Comparison of ENCODE assay signal across 12 cellular contexts in the genomic region with DNA sequence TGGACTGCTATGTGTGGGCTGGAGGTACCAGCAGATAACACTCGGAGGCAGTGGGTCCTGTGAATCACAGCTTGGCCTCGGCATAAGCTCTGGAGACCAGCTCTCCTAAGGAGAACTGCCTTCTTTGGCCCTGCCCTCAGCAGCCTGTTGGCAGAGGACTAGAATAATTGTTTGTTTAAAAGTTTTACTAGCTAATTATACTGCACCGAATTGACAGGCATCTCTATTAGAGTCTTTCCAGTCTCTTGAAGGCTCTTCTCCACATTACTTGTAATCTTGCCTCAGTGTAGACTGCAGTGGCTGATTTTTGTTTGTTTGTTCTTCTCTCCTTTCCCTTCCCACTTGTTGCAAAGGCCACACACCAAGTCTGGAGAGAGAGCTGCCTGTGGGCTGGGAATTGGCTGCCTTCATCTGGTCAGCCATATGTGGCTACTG.
DNase-seq lines count a peak whose midpoint lies in the region; ATAC-seq and TF ChIP-seq lines count a peak whose summit lies in the region.
"Had no signal": no experiment of that assay in that cellular context is flagged by ENCODE, and none has a peak within 500 bp of the region (broad histone marks: within the 10 kb centered on the region; RNA-seq: fewer than 3 reads in every experiment).

No MANE protein-coding gene starts in this region.

- TF ChIP-seq CTCF in brain (conservative IDR thresholded peaks at IDR 0.05), result no peak
- no peak for TF ChIP-seq CTCF in mesothelial cell of epicardium (IDR thresholded peaks at IDR 0.05; ENCODE audit: unreplicated experiment)

- H3K4me3 Mint-ChIP-seq in brain (peak overlapping the region in 3 of 5 experiments; percentile 10 to 62 (median 26)), mesothelial cell of epicardium (no peak overlapping the region)
- H3K4me3 Mint-ChIP-seq: central memory CD8-positive, alpha-beta T cell had no signal

- peak; percentile 80 for ATAC-seq in Right ventricle myocardium inferior
- ATAC-seq in HG02642 (IDR thresholded peaks at IDR 0.05; ENCODE audit: poor library complexity, unreplicated experiment), result no peak
- ATAC-seq: left lobe of liver had no signal

- H3K4me1 Mint-ChIP-seq in brain (peaks cover 76% of the 10 kb centered on the region), mesothelial cell of epicardium (peaks cover 54% of the 10 kb centered on the region)
- H3K4me1 Mint-ChIP-seq: central memory CD8-positive, alpha-beta T cell had no signal

- no peaks in the 10 kb centered on the region for H3K36me3 Mint-ChIP-seq in brain
- H3K36me3 Mint-ChIP-seq in mesothelial cell of epicardium, result no peaks in the 10 kb centered on the region

- no peaks in the 10 kb centered on the region for H3K9me3 Mint-ChIP-seq in brain
- H3K9me3 Mint-ChIP-seq in mesothelial cell of epicardium, result no peaks in the 10 kb centered on the region
- H3K9me3 Mint-ChIP-seq: central memory CD8-positive, alpha-beta T cell had no signal

- intact Hi-C loops in Right ventricle myocardium inferior (cut with DNase I), result no loop called here
- intact Hi-C loops in cardiac septum (cut with DNase I), result no loop called here

- DNase-seq in Right ventricle myocardium inferior (ENCODE audit: missing footprints) (no peak), cardiac septum (ENCODE audit: low spot score) (no peak), mesothelial cell of epicardium (ENCODE audit: low spot score in 2 of 2, unreplicated experiment in 2 of 2) (no peak), HuH-7 (ENCODE audit: low spot score) (no peak), GOT3 (lab: John Stamatoyannopoulos, UW) (no peak), retina (no peak)
- DNase-seq: activated T-cell treated with anti-CD3 and anti-CD28 coated beads, Interleukin-2, amount 50 U/mL, for 1 hour; foreskin melanocyte had no signal

- peak overlapping the region in 3 of 5 experiments; percentile 6 to 74 (median 53) for H3K27ac Mint-ChIP-seq in brain
- peak overlapping the region; percentile 37 for H3K27ac Mint-ChIP-seq in mesothelial cell of epicardium

- H3K27me3 Mint-ChIP-seq in brain, result no peaks in the 10 kb centered on the region
- H3K27me3 Mint-ChIP-seq in mesothelial cell of epicardium (ENCODE audit: low read depth), result no peaks in the 10 kb centered on the region
- H3K27me3 Mint-ChIP-seq: central memory CD8-positive, alpha-beta T cell had no signal
